In genomic region chr9:111516061-111516465, GRCh38 we compare ENCODE assay signal across 2 cellular contexts.
TF ChIP-seq lines count a peak whose summit lies in the region.

No MANE protein-coding gene starts in this region.

TF ChIP-seq in SK-N-SH treated with all-trans-retinoic acid at 6 μM for 48 hours, 23 proteins besides CTCF, POLR2A, EP300 and RAD21 (continued from another document):
- TF ChIP-seq, protein P1, sequence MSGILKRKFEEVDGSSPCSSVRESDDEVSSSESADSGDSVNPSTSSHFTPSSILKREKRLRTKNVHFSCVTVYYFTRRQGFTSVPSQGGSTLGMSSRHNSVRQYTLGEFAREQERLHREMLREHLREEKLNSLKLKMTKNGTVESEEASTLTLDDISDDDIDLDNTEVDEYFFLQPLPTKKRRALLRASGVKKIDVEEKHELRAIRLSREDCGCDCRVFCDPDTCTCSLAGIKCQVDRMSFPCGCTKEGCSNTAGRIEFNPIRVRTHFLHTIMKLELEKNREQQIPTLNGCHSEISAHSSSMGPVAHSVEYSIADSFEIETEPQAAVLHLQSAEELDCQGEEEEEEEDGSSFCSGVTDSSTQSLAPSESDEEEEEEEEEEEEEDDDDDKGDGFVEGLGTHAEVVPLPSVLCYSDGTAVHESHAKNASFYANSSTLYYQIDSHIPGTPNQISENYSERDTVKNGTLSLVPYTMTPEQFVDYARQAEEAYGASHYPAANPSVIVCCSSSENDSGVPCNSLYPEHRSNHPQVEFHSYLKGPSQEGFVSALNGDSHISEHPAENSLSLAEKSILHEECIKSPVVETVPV (CRISPR knock-in tag; IDR thresholded peaks at IDR 0.05): no peak
- TF ChIP-seq ZNF8 (CRISPR knock-in tag; IDR thresholded peaks at IDR 0.05) (no peak), SNAI2 (CRISPR knock-in tag; IDR thresholded peaks at IDR 0.05) (no peak), RARB (CRISPR knock-in tag; IDR thresholded peaks at IDR 0.05) (no peak), ARNTL (CRISPR knock-in tag; IDR thresholded peaks at IDR 0.05; ENCODE audit: borderline replicate concordance, low read depth) (no peak), ZNF70 (CRISPR knock-in tag; IDR thresholded peaks at IDR 0.05) (no peak)
- TF ChIP-seq, protein P2, sequence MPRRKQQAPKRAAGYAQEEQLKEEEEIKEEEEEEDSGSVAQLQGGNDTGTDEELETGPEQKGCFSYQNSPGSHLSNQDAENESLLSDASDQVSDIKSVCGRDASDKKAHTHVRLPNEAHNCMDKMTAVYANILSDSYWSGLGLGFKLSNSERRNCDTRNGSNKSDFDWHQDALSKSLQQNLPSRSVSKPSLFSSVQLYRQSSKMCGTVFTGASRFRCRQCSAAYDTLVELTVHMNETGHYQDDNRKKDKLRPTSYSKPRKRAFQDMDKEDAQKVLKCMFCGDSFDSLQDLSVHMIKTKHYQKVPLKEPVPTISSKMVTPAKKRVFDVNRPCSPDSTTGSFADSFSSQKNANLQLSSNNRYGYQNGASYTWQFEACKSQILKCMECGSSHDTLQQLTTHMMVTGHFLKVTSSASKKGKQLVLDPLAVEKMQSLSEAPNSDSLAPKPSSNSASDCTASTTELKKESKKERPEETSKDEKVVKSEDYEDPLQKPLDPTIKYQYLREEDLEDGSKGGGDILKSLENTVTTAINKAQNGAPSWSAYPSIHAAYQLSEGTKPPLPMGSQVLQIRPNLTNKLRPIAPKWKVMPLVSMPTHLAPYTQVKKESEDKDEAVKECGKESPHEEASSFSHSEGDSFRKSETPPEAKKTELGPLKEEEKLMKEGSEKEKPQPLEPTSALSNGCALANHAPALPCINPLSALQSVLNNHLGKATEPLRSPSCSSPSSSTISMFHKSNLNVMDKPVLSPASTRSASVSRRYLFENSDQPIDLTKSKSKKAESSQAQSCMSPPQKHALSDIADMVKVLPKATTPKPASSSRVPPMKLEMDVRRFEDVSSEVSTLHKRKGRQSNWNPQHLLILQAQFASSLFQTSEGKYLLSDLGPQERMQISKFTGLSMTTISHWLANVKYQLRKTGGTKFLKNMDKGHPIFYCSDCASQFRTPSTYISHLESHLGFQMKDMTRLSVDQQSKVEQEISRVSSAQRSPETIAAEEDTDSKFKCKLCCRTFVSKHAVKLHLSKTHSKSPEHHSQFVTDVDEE (CRISPR knock-in tag; IDR thresholded peaks at IDR 0.05): no peak

TF ChIP-seq in SK-N-SH, 30 proteins besides CTCF, POLR2A, EP300 and RAD21 (continued from another document):
- no peak for TF ChIP-seq FOXJ3 (CRISPR knock-in tag; IDR thresholded peaks at IDR 0.05)
- no peak for TF ChIP-seq IRF3 (IDR thresholded peaks at IDR 0.05; ENCODE audit: low read depth, low read length)
- TF ChIP-seq JUND (IDR thresholded peaks at IDR 0.05): no peak
- TF ChIP-seq FOSL2 (IDR thresholded peaks at IDR 0.05; ENCODE audit: borderline replicate concordance, low read depth): no peak
- TF ChIP-seq RFX5 (IDR thresholded peaks at IDR 0.05; ENCODE audit: low read length): no peak
- TF ChIP-seq RXRA (IDR thresholded peaks at IDR 0.05; ENCODE audit: borderline replicate concordance, low read depth): no peak
- no peak for TF ChIP-seq NRF1 (IDR thresholded peaks at IDR 0.05; ENCODE audit: low read depth, low read length)
- no peak for TF ChIP-seq POLR2AphosphoS5 (IDR thresholded peaks at IDR 0.05; ENCODE audit: low read depth, low read length)
- no peak for TF ChIP-seq CHD2 (IDR thresholded peaks at IDR 0.05; ENCODE audit: low read length, partially characterized antibody)
- TF ChIP-seq SIN3A (IDR thresholded peaks at IDR 0.05; ENCODE audit: borderline replicate concordance, low read depth, low read length): no peak
- no peak for TF ChIP-seq ZBTB33 (IDR thresholded peaks at IDR 0.05; ENCODE audit: borderline replicate concordance, low read depth)
- TF ChIP-seq MEF2A (IDR thresholded peaks at IDR 0.05; ENCODE audit: borderline replicate concordance, low read depth): no peak
- TF ChIP-seq YY1 (IDR thresholded peaks at IDR 0.05; ENCODE audit: low read depth): no peak
- TF ChIP-seq, protein P3, sequence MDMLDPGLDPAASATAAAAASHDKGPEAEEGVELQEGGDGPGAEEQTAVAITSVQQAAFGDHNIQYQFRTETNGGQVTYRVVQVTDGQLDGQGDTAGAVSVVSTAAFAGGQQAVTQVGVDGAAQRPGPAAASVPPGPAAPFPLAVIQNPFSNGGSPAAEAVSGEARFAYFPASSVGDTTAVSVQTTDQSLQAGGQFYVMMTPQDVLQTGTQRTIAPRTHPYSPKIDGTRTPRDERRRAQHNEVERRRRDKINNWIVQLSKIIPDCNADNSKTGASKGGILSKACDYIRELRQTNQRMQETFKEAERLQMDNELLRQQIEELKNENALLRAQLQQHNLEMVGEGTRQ (IDR thresholded peaks at IDR 0.05; ENCODE audit: borderline replicate concordance, low read depth, low read length): no peak
- TF ChIP-seq EZH2phosphoT487 (IDR thresholded peaks at IDR 0.05; ENCODE audit: borderline replicate concordance, low read depth): no peak
